Comparison of ENCODE assay signal across 1 cellular context in the genomic region with DNA sequence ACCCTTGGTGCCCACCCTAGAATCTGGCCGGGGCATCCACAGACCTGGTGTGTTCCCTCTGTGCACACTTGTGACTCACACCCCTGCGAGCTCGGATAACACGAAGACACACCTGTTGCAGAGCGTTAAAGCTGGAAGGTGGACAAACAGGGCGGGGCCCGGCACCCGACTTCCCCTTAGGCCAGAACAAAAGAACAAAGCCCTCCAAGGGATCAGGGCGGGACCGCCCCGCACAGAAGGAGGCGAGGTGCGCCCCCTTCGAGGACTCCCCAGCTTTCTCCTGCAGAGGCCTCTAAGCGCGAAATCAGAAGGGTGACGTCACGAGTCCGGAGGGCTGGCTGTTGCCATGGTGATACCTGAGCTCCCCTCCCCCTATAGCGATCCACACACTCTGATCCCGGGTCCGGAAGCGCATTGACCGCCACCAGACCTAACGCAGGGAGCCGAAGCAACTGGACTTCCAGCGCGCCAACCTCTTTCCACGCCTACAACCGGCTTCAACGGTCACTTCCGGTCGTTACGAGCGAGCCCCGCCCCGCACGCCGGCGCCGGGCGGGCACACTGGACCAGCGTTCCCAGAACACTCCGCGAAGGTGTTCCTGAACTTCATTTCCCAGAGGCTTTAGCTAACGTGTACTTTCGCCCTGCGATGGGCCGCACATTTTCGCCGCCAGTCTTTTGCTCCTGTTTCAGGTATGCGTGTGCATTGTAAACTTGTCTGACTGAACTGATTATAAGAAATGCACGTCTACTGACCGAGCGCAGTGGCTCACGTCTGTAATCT.
TF ChIP-seq lines count a peak whose summit lies in the region.

A gene (minus strand): TSS at position 489 of the 784 bp plus-strand sequence. CDS start 811 bp downstream, outside the sequence.

TF ChIP-seq in HepG2, 621 proteins besides CTCF, POLR2A, EP300 and RAD21 (continued from another document and continues in another):
- TF ChIP-seq, protein P1, sequence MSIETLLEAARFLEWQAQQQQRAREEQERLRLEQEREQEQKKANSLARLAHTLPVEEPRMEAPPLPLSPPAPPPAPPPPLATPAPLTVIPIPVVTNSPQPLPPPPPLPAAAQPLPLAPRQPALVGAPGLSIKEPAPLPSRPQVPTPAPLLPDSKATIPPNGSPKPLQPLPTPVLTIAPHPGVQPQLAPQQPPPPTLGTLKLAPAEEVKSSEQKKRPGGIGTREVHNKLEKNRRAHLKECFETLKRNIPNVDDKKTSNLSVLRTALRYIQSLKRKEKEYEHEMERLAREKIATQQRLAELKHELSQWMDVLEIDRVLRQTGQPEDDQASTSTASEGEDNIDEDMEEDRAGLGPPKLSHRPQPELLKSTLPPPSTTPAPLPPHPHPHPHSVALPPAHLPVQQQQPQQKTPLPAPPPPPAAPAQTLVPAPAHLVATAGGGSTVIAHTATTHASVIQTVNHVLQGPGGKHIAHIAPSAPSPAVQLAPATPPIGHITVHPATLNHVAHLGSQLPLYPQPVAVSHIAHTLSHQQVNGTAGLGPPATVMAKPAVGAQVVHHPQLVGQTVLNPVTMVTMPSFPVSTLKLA (IDR thresholded peaks at IDR 0.05) = peak; percentile 65
- TF ChIP-seq, protein P2, sequence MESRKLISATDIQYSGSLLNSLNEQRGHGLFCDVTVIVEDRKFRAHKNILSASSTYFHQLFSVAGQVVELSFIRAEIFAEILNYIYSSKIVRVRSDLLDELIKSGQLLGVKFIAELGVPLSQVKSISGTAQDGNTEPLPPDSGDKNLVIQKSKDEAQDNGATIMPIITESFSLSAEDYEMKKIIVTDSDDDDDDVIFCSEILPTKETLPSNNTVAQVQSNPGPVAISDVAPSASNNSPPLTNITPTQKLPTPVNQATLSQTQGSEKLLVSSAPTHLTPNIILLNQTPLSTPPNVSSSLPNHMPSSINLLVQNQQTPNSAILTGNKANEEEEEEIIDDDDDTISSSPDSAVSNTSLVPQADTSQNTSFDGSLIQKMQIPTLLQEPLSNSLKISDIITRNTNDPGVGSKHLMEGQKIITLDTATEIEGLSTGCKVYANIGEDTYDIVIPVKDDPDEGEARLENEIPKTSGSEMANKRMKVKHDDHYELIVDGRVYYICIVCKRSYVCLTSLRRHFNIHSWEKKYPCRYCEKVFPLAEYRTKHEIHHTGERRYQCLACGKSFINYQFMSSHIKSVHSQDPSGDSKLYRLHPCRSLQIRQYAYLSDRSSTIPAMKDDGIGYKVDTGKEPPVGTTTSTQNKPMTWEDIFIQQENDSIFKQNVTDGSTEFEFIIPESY (CRISPR knock-in tag; IDR thresholded peaks at IDR 0.05) = peak; percentile 17
- TF ChIP-seq CENPX (CRISPR knock-in tag; IDR thresholded peaks at IDR 0.05) = no peak
- TF ChIP-seq ZNF703 (CRISPR knock-in tag; IDR thresholded peaks at IDR 0.05; ENCODE audit: borderline replicate concordance) = no peak
- TF ChIP-seq, protein P3, sequence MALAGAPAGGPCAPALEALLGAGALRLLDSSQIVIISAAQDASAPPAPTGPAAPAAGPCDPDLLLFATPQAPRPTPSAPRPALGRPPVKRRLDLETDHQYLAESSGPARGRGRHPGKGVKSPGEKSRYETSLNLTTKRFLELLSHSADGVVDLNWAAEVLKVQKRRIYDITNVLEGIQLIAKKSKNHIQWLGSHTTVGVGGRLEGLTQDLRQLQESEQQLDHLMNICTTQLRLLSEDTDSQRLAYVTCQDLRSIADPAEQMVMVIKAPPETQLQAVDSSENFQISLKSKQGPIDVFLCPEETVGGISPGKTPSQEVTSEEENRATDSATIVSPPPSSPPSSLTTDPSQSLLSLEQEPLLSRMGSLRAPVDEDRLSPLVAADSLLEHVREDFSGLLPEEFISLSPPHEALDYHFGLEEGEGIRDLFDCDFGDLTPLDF (CRISPR knock-in tag; IDR thresholded peaks at IDR 0.05) = peak; percentile 98
- TF ChIP-seq FIP1L1 (IDR thresholded peaks at IDR 0.05; ENCODE audit: borderline replicate concordance, insufficient read depth, low read depth, low read length) = peak; percentile 48; the same call in 1 of the 2 replicates
- TF ChIP-seq, protein P4, sequence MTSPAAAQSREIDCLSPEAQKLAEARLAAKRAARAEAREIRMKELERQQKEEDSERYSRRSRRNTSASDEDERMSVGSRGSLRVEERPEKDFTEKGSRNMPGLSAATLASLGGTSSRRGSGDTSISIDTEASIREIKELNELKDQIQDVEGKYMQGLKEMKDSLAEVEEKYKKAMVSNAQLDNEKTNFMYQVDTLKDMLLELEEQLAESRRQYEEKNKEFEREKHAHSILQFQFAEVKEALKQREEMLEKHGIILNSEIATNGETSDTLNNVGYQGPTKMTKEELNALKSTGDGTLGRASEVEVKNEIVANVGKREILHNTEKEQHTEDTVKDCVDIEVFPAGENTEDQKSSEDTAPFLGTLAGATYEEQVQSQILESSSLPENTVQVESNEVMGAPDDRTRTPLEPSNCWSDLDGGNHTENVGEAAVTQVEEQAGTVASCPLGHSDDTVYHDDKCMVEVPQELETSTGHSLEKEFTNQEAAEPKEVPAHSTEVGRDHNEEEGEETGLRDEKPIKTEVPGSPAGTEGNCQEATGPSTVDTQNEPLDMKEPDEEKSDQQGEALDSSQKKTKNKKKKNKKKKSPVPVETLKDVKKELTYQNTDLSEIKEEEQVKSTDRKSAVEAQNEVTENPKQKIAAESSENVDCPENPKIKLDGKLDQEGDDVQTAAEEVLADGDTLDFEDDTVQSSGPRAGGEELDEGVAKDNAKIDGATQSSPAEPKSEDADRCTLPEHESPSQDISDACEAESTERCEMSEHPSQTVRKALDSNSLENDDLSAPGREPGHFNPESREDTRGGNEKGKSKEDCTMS (CRISPR knock-in tag; conservative IDR thresholded peaks at IDR 0.05) = peak; percentile 28; the same call in 1 of the 2 replicates
- TF ChIP-seq ZNF382 (CRISPR knock-in tag; IDR thresholded peaks at IDR 0.05; ENCODE audit: borderline replicate concordance) = no peak
- TF ChIP-seq ZNF10 (CRISPR knock-in tag; IDR thresholded peaks at IDR 0.05; ENCODE audit: borderline replicate concordance, low read depth) = no peak
- TF ChIP-seq RBM39 (IDR thresholded peaks at IDR 0.05; ENCODE audit: low read depth, low read length, poor library complexity, severe bottlenecking) = no peak
- TF ChIP-seq JUND (CRISPR knock-in tag; IDR thresholded peaks at IDR 0.05) = 0 out of 2 replicates have a peak, but pooled peaks have one; percentile 60
- TF ChIP-seq CBX1 (IDR thresholded peaks at IDR 0.05; ENCODE audit: low read depth) = peak; percentile 32
- no peak for TF ChIP-seq NCOA5 (CRISPR knock-in tag; IDR thresholded peaks at IDR 0.05)
- no peak for TF ChIP-seq ZNF850 (CRISPR knock-in tag; conservative IDR thresholded peaks at IDR 0.05)
- TF ChIP-seq, protein P5, sequence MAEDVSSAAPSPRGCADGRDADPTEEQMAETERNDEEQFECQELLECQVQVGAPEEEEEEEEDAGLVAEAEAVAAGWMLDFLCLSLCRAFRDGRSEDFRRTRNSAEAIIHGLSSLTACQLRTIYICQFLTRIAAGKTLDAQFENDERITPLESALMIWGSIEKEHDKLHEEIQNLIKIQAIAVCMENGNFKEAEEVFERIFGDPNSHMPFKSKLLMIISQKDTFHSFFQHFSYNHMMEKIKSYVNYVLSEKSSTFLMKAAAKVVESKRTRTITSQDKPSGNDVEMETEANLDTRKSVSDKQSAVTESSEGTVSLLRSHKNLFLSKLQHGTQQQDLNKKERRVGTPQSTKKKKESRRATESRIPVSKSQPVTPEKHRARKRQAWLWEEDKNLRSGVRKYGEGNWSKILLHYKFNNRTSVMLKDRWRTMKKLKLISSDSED (CRISPR knock-in tag; IDR thresholded peaks at IDR 0.05) = no peak
- TF ChIP-seq CHD4 (IDR thresholded peaks at IDR 0.05; ENCODE audit: borderline replicate concordance, low read length) = 0 out of 2 replicates have a peak, but pooled peaks have one; percentile 67
- TF ChIP-seq, protein P6, sequence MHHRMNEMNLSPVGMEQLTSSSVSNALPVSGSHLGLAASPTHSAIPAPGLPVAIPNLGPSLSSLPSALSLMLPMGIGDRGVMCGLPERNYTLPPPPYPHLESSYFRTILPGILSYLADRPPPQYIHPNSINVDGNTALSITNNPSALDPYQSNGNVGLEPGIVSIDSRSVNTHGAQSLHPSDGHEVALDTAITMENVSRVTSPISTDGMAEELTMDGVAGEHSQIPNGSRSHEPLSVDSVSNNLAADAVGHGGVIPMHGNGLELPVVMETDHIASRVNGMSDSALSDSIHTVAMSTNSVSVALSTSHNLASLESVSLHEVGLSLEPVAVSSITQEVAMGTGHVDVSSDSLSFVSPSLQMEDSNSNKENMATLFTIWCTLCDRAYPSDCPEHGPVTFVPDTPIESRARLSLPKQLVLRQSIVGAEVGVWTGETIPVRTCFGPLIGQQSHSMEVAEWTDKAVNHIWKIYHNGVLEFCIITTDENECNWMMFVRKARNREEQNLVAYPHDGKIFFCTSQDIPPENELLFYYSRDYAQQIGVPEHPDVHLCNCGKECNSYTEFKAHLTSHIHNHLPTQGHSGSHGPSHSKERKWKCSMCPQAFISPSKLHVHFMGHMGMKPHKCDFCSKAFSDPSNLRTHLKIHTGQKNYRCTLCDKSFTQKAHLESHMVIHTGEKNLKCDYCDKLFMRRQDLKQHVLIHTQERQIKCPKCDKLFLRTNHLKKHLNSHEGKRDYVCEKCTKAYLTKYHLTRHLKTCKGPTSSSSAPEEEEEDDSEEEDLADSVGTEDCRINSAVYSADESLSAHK (CRISPR knock-in tag; IDR thresholded peaks at IDR 0.05; ENCODE audit: borderline replicate concordance) = peak; percentile 16; the same call in 1 of the 2 replicates
- TF ChIP-seq, protein P7, sequence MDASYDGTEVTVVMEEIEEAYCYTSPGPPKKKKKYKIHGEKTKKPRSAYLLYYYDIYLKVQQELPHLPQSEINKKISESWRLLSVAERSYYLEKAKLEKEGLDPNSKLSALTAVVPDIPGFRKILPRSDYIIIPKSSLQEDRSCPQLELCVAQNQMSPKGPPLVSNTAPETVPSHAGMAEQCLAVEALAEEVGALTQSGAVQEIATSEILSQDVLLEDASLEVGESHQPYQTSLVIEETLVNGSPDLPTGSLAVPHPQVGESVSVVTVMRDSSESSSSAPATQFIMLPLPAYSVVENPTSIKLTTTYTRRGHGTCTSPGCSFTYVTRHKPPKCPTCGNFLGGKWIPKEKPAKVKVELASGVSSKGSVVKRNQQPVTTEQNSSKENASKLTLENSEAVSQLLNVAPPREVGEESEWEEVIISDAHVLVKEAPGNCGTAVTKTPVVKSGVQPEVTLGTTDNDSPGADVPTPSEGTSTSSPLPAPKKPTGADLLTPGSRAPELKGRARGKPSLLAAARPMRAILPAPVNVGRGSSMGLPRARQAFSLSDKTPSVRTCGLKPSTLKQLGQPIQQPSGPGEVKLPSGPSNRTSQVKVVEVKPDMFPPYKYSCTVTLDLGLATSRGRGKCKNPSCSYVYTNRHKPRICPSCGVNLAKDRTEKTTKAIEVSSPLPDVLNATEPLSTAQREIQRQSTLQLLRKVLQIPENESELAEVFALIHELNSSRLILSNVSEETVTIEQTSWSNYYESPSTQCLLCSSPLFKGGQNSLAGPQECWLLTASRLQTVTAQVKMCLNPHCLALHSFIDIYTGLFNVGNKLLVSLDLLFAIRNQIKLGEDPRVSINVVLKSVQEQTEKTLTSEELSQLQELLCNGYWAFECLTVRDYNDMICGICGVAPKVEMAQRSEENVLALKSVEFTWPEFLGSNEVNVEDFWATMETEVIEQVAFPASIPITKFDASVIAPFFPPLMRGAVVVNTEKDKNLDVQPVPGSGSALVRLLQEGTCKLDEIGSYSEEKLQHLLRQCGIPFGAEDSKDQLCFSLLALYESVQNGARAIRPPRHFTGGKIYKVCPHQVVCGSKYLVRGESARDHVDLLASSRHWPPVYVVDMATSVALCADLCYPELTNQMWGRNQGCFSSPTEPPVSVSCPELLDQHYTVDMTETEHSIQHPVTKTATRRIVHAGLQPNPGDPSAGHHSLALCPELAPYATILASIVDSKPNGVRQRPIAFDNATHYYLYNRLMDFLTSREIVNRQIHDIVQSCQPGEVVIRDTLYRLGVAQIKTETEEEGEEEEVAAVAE (CRISPR knock-in tag; IDR thresholded peaks at IDR 0.05; ENCODE audit: borderline replicate concordance) = peak; percentile 91
- TF ChIP-seq EEA1 (CRISPR knock-in tag; IDR thresholded peaks at IDR 0.05; ENCODE audit: borderline replicate concordance) = peak; percentile 95; the same call in 1 of the 2 replicates
- TF ChIP-seq ZFP36 (IDR thresholded peaks at IDR 0.05; ENCODE audit: borderline replicate concordance, low read depth, low read length, partially characterized antibody) = peak; percentile 24
- TF ChIP-seq ZNF337 (CRISPR knock-in tag; IDR thresholded peaks at IDR 0.05; ENCODE audit: borderline replicate concordance, low read depth) = no peak
- TF ChIP-seq FOXA3 (CRISPR knock-in tag; IDR thresholded peaks at IDR 0.05) = peak; percentile 43; the same call in 1 of the 2 replicates
- no peak; the same call in 1 of the 2 replicates for TF ChIP-seq ZNF816 (CRISPR knock-in tag; IDR thresholded peaks at IDR 0.05; ENCODE audit: borderline replicate concordance)
- TF ChIP-seq KDM2A (CRISPR knock-in tag; IDR thresholded peaks at IDR 0.05; ENCODE audit: borderline replicate concordance, low read depth) = peak; percentile 84; the same call in 1 of the 2 replicates
- TF ChIP-seq PLRG1 (conservative IDR thresholded peaks at IDR 0.05) = no peak
- peak; percentile 23; the same call in 1 of the 2 replicates for TF ChIP-seq ZNF333 (CRISPR knock-in tag; IDR thresholded peaks at IDR 0.05; ENCODE audit: borderline replicate concordance)
- TF ChIP-seq MAFG (CRISPR knock-in tag; IDR thresholded peaks at IDR 0.05) = no peak
- peak; percentile 98 for TF ChIP-seq SAP130 (CRISPR knock-in tag; IDR thresholded peaks at IDR 0.05; ENCODE audit: low read depth)
- no peak for TF ChIP-seq ZNF34 (CRISPR knock-in tag; IDR thresholded peaks at IDR 0.05; ENCODE audit: borderline replicate concordance)
- TF ChIP-seq, protein P8, sequence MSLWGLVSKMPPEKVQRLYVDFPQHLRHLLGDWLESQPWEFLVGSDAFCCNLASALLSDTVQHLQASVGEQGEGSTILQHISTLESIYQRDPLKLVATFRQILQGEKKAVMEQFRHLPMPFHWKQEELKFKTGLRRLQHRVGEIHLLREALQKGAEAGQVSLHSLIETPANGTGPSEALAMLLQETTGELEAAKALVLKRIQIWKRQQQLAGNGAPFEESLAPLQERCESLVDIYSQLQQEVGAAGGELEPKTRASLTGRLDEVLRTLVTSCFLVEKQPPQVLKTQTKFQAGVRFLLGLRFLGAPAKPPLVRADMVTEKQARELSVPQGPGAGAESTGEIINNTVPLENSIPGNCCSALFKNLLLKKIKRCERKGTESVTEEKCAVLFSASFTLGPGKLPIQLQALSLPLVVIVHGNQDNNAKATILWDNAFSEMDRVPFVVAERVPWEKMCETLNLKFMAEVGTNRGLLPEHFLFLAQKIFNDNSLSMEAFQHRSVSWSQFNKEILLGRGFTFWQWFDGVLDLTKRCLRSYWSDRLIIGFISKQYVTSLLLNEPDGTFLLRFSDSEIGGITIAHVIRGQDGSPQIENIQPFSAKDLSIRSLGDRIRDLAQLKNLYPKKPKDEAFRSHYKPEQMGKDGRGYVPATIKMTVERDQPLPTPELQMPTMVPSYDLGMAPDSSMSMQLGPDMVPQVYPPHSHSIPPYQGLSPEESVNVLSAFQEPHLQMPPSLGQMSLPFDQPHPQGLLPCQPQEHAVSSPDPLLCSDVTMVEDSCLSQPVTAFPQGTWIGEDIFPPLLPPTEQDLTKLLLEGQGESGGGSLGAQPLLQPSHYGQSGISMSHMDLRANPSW (CRISPR knock-in tag; IDR thresholded peaks at IDR 0.05; ENCODE audit: borderline replicate concordance) = peak; percentile 75
- peak; percentile 42; the same call in 1 of the 2 replicates for TF ChIP-seq ZNF484 (CRISPR knock-in tag; IDR thresholded peaks at IDR 0.05; ENCODE audit: borderline replicate concordance, low read depth)
